Comparison of ENCODE assay signal across 28 cellular contexts in the genomic region with DNA sequence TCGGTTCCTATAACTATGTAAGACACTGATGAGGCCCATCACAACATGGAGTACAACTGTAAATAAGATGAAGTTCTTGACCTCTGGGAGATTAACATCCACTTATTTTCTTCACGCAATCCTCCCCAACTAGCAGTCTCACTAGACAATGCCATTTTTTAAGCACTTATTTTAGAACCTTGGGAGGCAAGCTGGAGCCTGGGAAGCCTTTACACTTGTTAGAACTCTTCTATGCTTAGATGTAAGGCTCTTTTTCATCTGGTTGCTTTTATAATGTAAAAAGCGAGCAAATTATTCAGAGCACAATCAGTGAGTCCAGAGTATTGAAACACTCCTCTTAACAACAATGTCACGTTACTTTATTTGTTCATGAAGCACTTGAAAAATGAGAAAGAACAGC.
"Had no signal": no experiment of that assay in that cellular context is flagged by ENCODE, and none has a peak within 500 bp of the region (broad histone marks: within the 10 kb centered on the region; RNA-seq: fewer than 3 reads in every experiment).

No MANE protein-coding gene starts in this region.

- H3K27ac Mint-ChIP-seq: activated CD4-positive, alpha-beta memory T cell treated with anti-CD3 and anti-CD28 coated beads for 36 hours; activated CD4-positive, alpha-beta T cell treated with anti-CD3 and anti-CD28 coated beads, Interleukin-2, amount 10 ng/mL, durations not matched to agents 24 days and 14 days; activated naive CD4-positive, alpha-beta T cell treated with anti-CD3 and anti-CD28 coated beads, Interleukin-2, amount 10 ng/mL, durations not matched to agents 7 days and 5 days; activated naive CD8-positive, alpha-beta T cell treated with anti-CD3 and anti-CD28 coated beads, Interleukin-2, amount 10 ng/mL, durations not matched to agents 7 days and 5 days; activated T-cell treated with anti-CD3 and anti-CD28 coated beads, Interleukin-2, amount 50 U/mL, for 24 hours; effector memory CD8-positive, alpha-beta T cell; natural killer cell treated with Interleukin-12 subunit alpha and Interleukin-12 subunit beta and Interleukin-15 and Interleukin-18, amount 100 ng/mL, for 72 hours had no signal

- H3K9me3 Mint-ChIP-seq: activated CD4-positive, alpha-beta memory T cell treated with anti-CD3 and anti-CD28 coated beads for 36 hours; activated CD4-positive, alpha-beta T cell treated with anti-CD3 and anti-CD28 coated beads, Interleukin-2, amount 10 ng/mL, durations not matched to agents 24 days and 14 days; activated naive CD4-positive, alpha-beta T cell treated with anti-CD3 and anti-CD28 coated beads, Interleukin-2, amount 10 ng/mL, durations not matched to agents 7 days and 5 days; activated naive CD8-positive, alpha-beta T cell treated with anti-CD3 and anti-CD28 coated beads, Interleukin-2, amount 10 ng/mL, durations not matched to agents 7 days and 5 days; activated T-cell treated with anti-CD3 and anti-CD28 coated beads, Interleukin-2, amount 50 U/mL, for 24 hours; brain; natural killer cell treated with Interleukin-12 subunit alpha and Interleukin-12 subunit beta and Interleukin-15 and Interleukin-18, amount 100 ng/mL, for 72 hours had no signal

- ATAC-seq: effector memory CD8-positive, alpha-beta T cell; gastroesophageal sphincter; mucosa of descending colon; natural killer cell treated with Interleukin-12 subunit alpha and Interleukin-12 subunit beta and Interleukin-15 and Interleukin-18, amount 100 ng/mL, for 72 hours; pancreas; sciatic nerve; stimulated activated naive CD8-positive, alpha-beta T cell treated with anti-CD3 and anti-CD28 coated beads, Interleukin-15, Interleukin-2, amounts not matched to agents 100 U/mL and 50 U/mL, for 24 hours had no signal

- H3K79me2 ChIP-seq: hepatocyte had no signal

- H3K27me3 Mint-ChIP-seq: activated CD4-positive, alpha-beta memory T cell treated with anti-CD3 and anti-CD28 coated beads for 36 hours; activated CD4-positive, alpha-beta T cell treated with anti-CD3 and anti-CD28 coated beads, Interleukin-2, amount 10 ng/mL, durations not matched to agents 24 days and 14 days; activated naive CD4-positive, alpha-beta T cell treated with anti-CD3 and anti-CD28 coated beads, Interleukin-2, amount 10 ng/mL, durations not matched to agents 7 days and 5 days; activated naive CD8-positive, alpha-beta T cell treated with anti-CD3 and anti-CD28 coated beads, Interleukin-2, amount 10 ng/mL, durations not matched to agents 7 days and 5 days; activated T-cell treated with anti-CD3 and anti-CD28 coated beads, Interleukin-2, amount 50 U/mL, for 24 hours; brain; effector memory CD8-positive, alpha-beta T cell; natural killer cell treated with Interleukin-12 subunit alpha and Interleukin-12 subunit beta and Interleukin-15 and Interleukin-18, amount 100 ng/mL, for 72 hours had no signal

- H3K4me2 ChIP-seq: hepatocyte had no signal

- DNase-seq: activated CD4-positive, alpha-beta memory T cell treated with anti-CD3 and anti-CD28 coated beads for 36 hours; activated CD4-positive, alpha-beta T cell treated with anti-CD3 and anti-CD28 coated beads, Interleukin-2, amount 10 ng/mL, durations not matched to agents 24 days and 14 days; activated CD4-positive, CD25-positive, alpha-beta regulatory T cell treated with anti-CD3 and anti-CD28 coated beads, Interleukin-2, amount 50 U/mL, for 72 hours; activated CD8-positive, alpha-beta memory T cell treated with anti-CD3 and anti-CD28 coated beads, Interleukin-2, amount 50 U/mL, for 4 hours; activated gamma-delta T cell; activated naive CD4-positive, alpha-beta T cell treated with anti-CD3 and anti-CD28 coated beads, Interleukin-2, amount 10 ng/mL, durations not matched to agents 7 days and 5 days; activated naive CD8-positive, alpha-beta T cell treated with anti-CD3 and anti-CD28 coated beads, Interleukin-2, amount 10 ng/mL, durations not matched to agents 7 days and 5 days; activated T-cell treated with anti-CD3 and anti-CD28 coated beads, Interleukin-2, amount 50 U/mL, for 24 hours; effector memory CD8-positive, alpha-beta T cell; islet precursor cell; left ventricle myocardium inferior; mucosa of descending colon; pancreas; retina; stimulated activated CD4-positive, alpha-beta T cell treated with anti-CD3 and anti-CD28 coated beads, Interleukin-12 subunit alpha, Interleukin-12 subunit beta, amount 100 ng/mL, for 4 hours; stimulated activated CD4-positive, alpha-beta T cell treated with anti-CD3 and anti-CD28 coated beads, Interleukin-4, amount 100 ng/mL, for 1 hour; stimulated activated naive CD8-positive, alpha-beta T cell treated with anti-CD3 and anti-CD28 coated beads, Interleukin-15, Interleukin-2, amounts not matched to agents 100 U/mL and 50 U/mL, for 24 hours; trophoblast cell had no signal

- H3K4me1 Mint-ChIP-seq: activated CD4-positive, alpha-beta T cell treated with anti-CD3 and anti-CD28 coated beads, Interleukin-2, amount 10 ng/mL, durations not matched to agents 24 days and 14 days; activated naive CD8-positive, alpha-beta T cell treated with anti-CD3 and anti-CD28 coated beads, Interleukin-2, amount 10 ng/mL, durations not matched to agents 7 days and 5 days had no signal

- H2AFZ ChIP-seq: hepatocyte had no signal

- H3K36me3 Mint-ChIP-seq: activated CD4-positive, alpha-beta memory T cell treated with anti-CD3 and anti-CD28 coated beads for 36 hours; activated naive CD4-positive, alpha-beta T cell treated with anti-CD3 and anti-CD28 coated beads, Interleukin-2, amount 10 ng/mL, durations not matched to agents 7 days and 5 days; activated naive CD8-positive, alpha-beta T cell treated with anti-CD3 and anti-CD28 coated beads, Interleukin-2, amount 10 ng/mL, durations not matched to agents 7 days and 5 days; brain; natural killer cell treated with Interleukin-12 subunit alpha and Interleukin-12 subunit beta and Interleukin-15 and Interleukin-18, amount 100 ng/mL, for 72 hours had no signal

- H3K4me1 ChIP-seq: ascending aorta, gastroesophageal sphincter, pancreas, prostate gland had no signal

- H3K27ac ChIP-seq: ascending aorta, coronary artery, gastroesophageal sphincter, hepatocyte, left ventricle myocardium inferior, pancreas, prostate gland, skin epidermis, thoracic aorta had no signal

- H3K9me3 ChIP-seq: ascending aorta, gastroesophageal sphincter, left ventricle myocardium inferior, mucosa of descending colon, pancreas, prostate gland, thoracic aorta had no signal

- H3K4me3 Mint-ChIP-seq: activated CD4-positive, alpha-beta memory T cell treated with anti-CD3 and anti-CD28 coated beads for 36 hours; activated CD4-positive, alpha-beta T cell treated with anti-CD3 and anti-CD28 coated beads, Interleukin-2, amount 10 ng/mL, durations not matched to agents 24 days and 14 days; activated naive CD4-positive, alpha-beta T cell treated with anti-CD3 and anti-CD28 coated beads, Interleukin-2, amount 10 ng/mL, durations not matched to agents 7 days and 5 days; activated naive CD8-positive, alpha-beta T cell treated with anti-CD3 and anti-CD28 coated beads, Interleukin-2, amount 10 ng/mL, durations not matched to agents 7 days and 5 days; activated T-cell treated with anti-CD3 and anti-CD28 coated beads, Interleukin-2, amount 50 U/mL, for 24 hours; effector memory CD8-positive, alpha-beta T cell; natural killer cell treated with Interleukin-12 subunit alpha and Interleukin-12 subunit beta and Interleukin-15 and Interleukin-18, amount 100 ng/mL, for 72 hours had no signal

- H3K4me3 ChIP-seq: ascending aorta, coronary artery, gastroesophageal sphincter, hepatocyte, left ventricle myocardium inferior, mucosa of descending colon, pancreas, prostate gland, skin epidermis, thoracic aorta had no signal

- H3K27me3 ChIP-seq: ascending aorta, gastroesophageal sphincter, hepatocyte, pancreas had no signal

- H3K36me3 ChIP-seq: ascending aorta, gastroesophageal sphincter, left ventricle myocardium inferior, pancreas, prostate gland, thoracic aorta had no signal
